Comparison of ENCODE assay signal across 17 cellular contexts in the genomic region with DNA sequence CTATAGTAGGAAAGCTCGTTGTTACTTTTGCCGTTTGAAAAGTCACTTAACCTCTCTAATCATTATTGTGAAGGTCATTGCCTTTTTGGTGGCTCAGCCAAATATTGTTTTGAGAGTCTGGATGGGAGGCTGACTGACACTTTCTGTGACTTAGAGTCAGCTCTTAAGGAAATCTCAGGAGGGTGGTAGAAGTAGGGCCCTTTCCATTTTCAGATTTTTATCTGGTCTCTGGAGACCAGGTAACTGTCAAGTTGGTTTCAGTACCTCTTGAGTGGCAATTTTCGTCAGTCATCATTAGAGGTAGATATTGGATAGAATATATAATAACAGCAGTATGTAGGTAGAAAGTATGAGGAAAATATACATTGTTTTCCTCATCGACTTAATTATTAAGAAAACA.
"Had no signal": no experiment of that assay in that cellular context is flagged by ENCODE, and none has a peak within 500 bp of the region (broad histone marks: within the 10 kb centered on the region; RNA-seq: fewer than 3 reads in every experiment).

No MANE protein-coding gene starts in this region.

- H3K27me3 Mint-ChIP-seq: activated CD4-positive, alpha-beta T cell treated with anti-CD3 and anti-CD28 coated beads, Interleukin-2, amount 10 ng/mL, durations not matched to agents 7 days and 5 days; natural killer cell treated with Interleukin-12 subunit alpha and Interleukin-12 subunit beta and Interleukin-15 and Interleukin-18, amount 100 ng/mL, for 72 hours had no signal

- ATAC-seq: left lung; natural killer cell treated with Interleukin-12 subunit alpha and Interleukin-12 subunit beta and Interleukin-15 and Interleukin-18, amount 100 ng/mL, for 72 hours had no signal

- H3K27ac ChIP-seq: coronary artery, esophagus muscularis mucosa, hepatocyte, right atrium auricular region, testis, upper lobe of left lung had no signal

- H3K9me3 Mint-ChIP-seq: activated CD4-positive, alpha-beta T cell treated with anti-CD3 and anti-CD28 coated beads, Interleukin-2, amount 10 ng/mL, durations not matched to agents 7 days and 5 days; natural killer cell treated with Interleukin-12 subunit alpha and Interleukin-12 subunit beta and Interleukin-15 and Interleukin-18, amount 100 ng/mL, for 72 hours had no signal

- H3K36me3 Mint-ChIP-seq: natural killer cell treated with Interleukin-12 subunit alpha and Interleukin-12 subunit beta and Interleukin-15 and Interleukin-18, amount 100 ng/mL, for 72 hours had no signal

- H3K4me3 Mint-ChIP-seq: activated CD4-positive, alpha-beta T cell treated with anti-CD3 and anti-CD28 coated beads, Interleukin-2, amount 10 ng/mL, durations not matched to agents 7 days and 5 days; natural killer cell treated with Interleukin-12 subunit alpha and Interleukin-12 subunit beta and Interleukin-15 and Interleukin-18, amount 100 ng/mL, for 72 hours had no signal

- H3K4me3 ChIP-seq: coronary artery, esophagus muscularis mucosa, hepatocyte, left lung, right atrium auricular region, stomach, testis, upper lobe of left lung had no signal

- H3K27ac Mint-ChIP-seq: activated CD4-positive, alpha-beta T cell treated with anti-CD3 and anti-CD28 coated beads, Interleukin-2, amount 10 ng/mL, durations not matched to agents 7 days and 5 days had no signal

- DNase-seq: activated CD4-positive, alpha-beta T cell treated with anti-CD3 and anti-CD28 coated beads, Interleukin-2, amount 10 ng/mL, durations not matched to agents 7 days and 5 days; activated naive CD4-positive, alpha-beta T cell; activated T-cell treated with anti-CD3 and anti-CD28 coated beads for 4 hours; effector CD4-positive, alpha-beta T cell; left lung; mesendoderm; nucleus accumbens; stimulated activated CD4-positive, alpha-beta T cell treated with anti-CD3 and anti-CD28 coated beads, Interleukin-15, amount 100 ng/mL, for 24 hours; stimulated activated CD4-positive, alpha-beta T cell treated with anti-CD3 and anti-CD28 coated beads, Interleukin-4, amount 100 ng/mL, for 24 hours; stomach; testis; upper lobe of left lung had no signal

- H3K9me3 ChIP-seq: esophagus muscularis mucosa, left lung, right atrium auricular region, stomach, testis, upper lobe of left lung had no signal

- H3K36me3 ChIP-seq: right atrium auricular region had no signal
